ENCODE assay signal across 21 cellular contexts in genomic region chr17:81413497-81414135, GRCh38. TPM values are rescaled to one million over a fixed set of nuclear protein-coding genes. Genes with fewer than 3 reads are reported as not detected.
DNase-seq lines count a peak whose midpoint lies in the region; ATAC-seq and TF ChIP-seq lines count a peak whose summit lies in the region.
"Had no signal": no experiment of that assay in that cellular context is flagged by ENCODE, and none has a peak within 500 bp of the region (broad histone marks: within the 10 kb centered on the region; RNA-seq: fewer than 3 reads in every experiment).

No MANE protein-coding gene starts in this region.

- POLR2A ChIA-PET in Panc1 (lab: Charles Lee) = interaction anchor here (0.6 kb wide), 1 partner anchor 9 kb away, joined by 5 read pairs; no protein-coding TSS in a partner anchor
- POLR2A ChIA-PET in OCI-LY7 (lab: Charles Lee) = no interaction called here

- no peak overlapping the region for H3K4me3 ChIP-seq in BLaER1
- H3K4me3 ChIP-seq in Panc1 (ENCODE audit: low read depth in 2 of 2, low read length in 2 of 2) = no peak overlapping the region
- H3K4me3 ChIP-seq in OCI-LY7 (ENCODE audit: low read depth, low read length, poor library complexity, severe bottlenecking) = no peak overlapping the region
- H3K4me3 ChIP-seq: A549, GM23338, MG63 had no signal

- peaks cover 100% of the 10 kb centered on the region for H3K4me1 ChIP-seq in BLaER1
- H3K4me1 ChIP-seq in Panc1 (ENCODE audit: control insufficient read depth, insufficient read depth, low read length) = peaks cover 63% of the 10 kb centered on the region
- H3K4me1 ChIP-seq in OCI-LY7 (ENCODE audit: insufficient read depth, low read length, poor library complexity, severe bottlenecking) = no peaks in the 10 kb centered on the region

- TF ChIP-seq CTCF in Panc1 (IDR thresholded peaks at IDR 0.05) (no peak), OCI-LY7 (conservative IDR thresholded peaks at IDR 0.05; ENCODE audit: low read length) (no peak)

- DNase-seq in Panc1 (ENCODE audit: low read depth, low spot score) = no peak
- DNase-seq in effector memory CD8-positive, alpha-beta T cell = no peak
- DNase-seq in stimulated activated effector memory CD8-positive, alpha-beta T cell treated with anti-CD3 and anti-CD28 coated beads, Interleukin-12 subunit alpha, Interleukin-12 subunit beta, amount 100 ng/mL, for 72 hours (ENCODE audit: low spot score in 2 of 2) = no peak
- DNase-seq in OCI-LY7 (ENCODE audit: low spot score) = no peak
- DNase-seq in HCEC 1CT = no peak
- DNase-seq in stimulated activated naive CD8-positive, alpha-beta T cell treated with anti-CD3 and anti-CD28 coated beads, Interleukin-15, Interleukin-2, amounts not matched to agents 100 U/mL and 50 U/mL, for 24 hours = no peak
- DNase-seq: Calu3, DMS153, MG63, NCI-H1417, NCI-H1694 treated with DMSO at 0.1 percent for 48 hours, NCI-H2081 treated with DMSO at 0.1 percent for 48 hours, NCI-H2171 treated with DMSO at 0.1 percent for 48 hours, NCI-H524 treated with DMSO at 0.1 percent for 48 hours, NCI-H82, SHP77 had no signal

- no peak for ATAC-seq in Panc1
- no peak for ATAC-seq in effector memory CD8-positive, alpha-beta T cell (replicated peaks)
- ATAC-seq in stimulated activated effector memory CD8-positive, alpha-beta T cell treated with anti-CD3 and anti-CD28 coated beads, Interleukin-12 subunit alpha, Interleukin-12 subunit beta, amount 100 ng/mL, for 72 hours = peak; percentile 2
- no peak for ATAC-seq in stimulated activated naive CD8-positive, alpha-beta T cell treated with anti-CD3 and anti-CD28 coated beads, Interleukin-15, Interleukin-2, amounts not matched to agents 100 U/mL and 50 U/mL, for 24 hours
- ATAC-seq: A549, GM23338, HCT116 had no signal

- H3K27ac ChIP-seq in BLaER1 = peak overlapping the region; percentile 75
- peak overlapping the region; percentile 85 for H3K27ac ChIP-seq in Panc1 (ENCODE audit: low read length)
- no peak overlapping the region for H3K27ac ChIP-seq in OCI-LY7 (ENCODE audit: low read depth, low read length, poor library complexity, severe bottlenecking)

- in situ Hi-C loops in Panc1 (cut with HindIII; ENCODE audit: low pct_unique_long_range_greater_than_20kb, low sequenced_read_pairs) = no loop called here

- 0 out of 2 replicates have a peak overlapping the region, but pooled peaks have one; percentile 63 for H3K9ac ChIP-seq in BLaER1

- intact Hi-C loops in Panc1 (cut with micrococcal nuclease; ENCODE audit: unreplicated experiment) (no loop called here), OCI-LY7 (cut with micrococcal nuclease; ENCODE audit: unreplicated experiment) (no loop called here)

- peaks cover 9 to 16% of the 10 kb centered on the region in 2 donors for H3K4me1 Mint-ChIP-seq in effector memory CD8-positive, alpha-beta T cell (ENCODE audit: low read depth in 2 of 2)
- peaks cover 26% of the 10 kb centered on the region for H3K4me1 Mint-ChIP-seq in stimulated activated effector memory CD8-positive, alpha-beta T cell treated with anti-CD3 and anti-CD28 coated beads, Interleukin-12 subunit alpha, Interleukin-12 subunit beta, amount 100 ng/mL, for 72 hours
- H3K4me1 Mint-ChIP-seq: GM23338 had no signal

- no peaks in the 10 kb centered on the region for H3K36me3 Mint-ChIP-seq in effector memory CD8-positive, alpha-beta T cell (ENCODE audit: insufficient read depth)
- no peaks in the 10 kb centered on the region for H3K36me3 Mint-ChIP-seq in stimulated activated effector memory CD8-positive, alpha-beta T cell treated with anti-CD3 and anti-CD28 coated beads, Interleukin-12 subunit alpha, Interleukin-12 subunit beta, amount 100 ng/mL, for 72 hours
- H3K36me3 Mint-ChIP-seq: CD8-positive, alpha-beta memory T cell had no signal

- H3K4me2 ChIP-seq in BLaER1 (peak overlapping the region; percentile 98), OCI-LY7 (ENCODE audit: low read length) (no peak overlapping the region)
- H3K4me2 ChIP-seq: A549, GM23338 had no signal

- H4K20me1 ChIP-seq in BLaER1 (peaks cover 100% of the 10 kb centered on the region), OCI-LY7 (ENCODE audit: insufficient read depth, low read length) (no peaks in the 10 kb centered on the region)

- H3K27me3 ChIP-seq in BLaER1 (no peaks in the 10 kb centered on the region), Panc1 (ENCODE audit: control insufficient read depth, insufficient read depth, low read length) (no peaks in the 10 kb centered on the region)
- H3K27me3 ChIP-seq: MG63 had no signal

- peaks cover 72% of the 10 kb centered on the region for H3K36me3 ChIP-seq in BLaER1
- H3K36me3 ChIP-seq in Panc1 (ENCODE audit: control insufficient read depth, insufficient read depth, low read length) = no peaks in the 10 kb centered on the region
- no peaks in the 10 kb centered on the region for H3K36me3 ChIP-seq in OCI-LY7 (ENCODE audit: insufficient read depth, low read length)
- H3K36me3 ChIP-seq: MG63 had no signal

- no peaks in the 10 kb centered on the region for H3K9me3 Mint-ChIP-seq in effector memory CD8-positive, alpha-beta T cell
- H3K9me3 Mint-ChIP-seq in stimulated activated effector memory CD8-positive, alpha-beta T cell treated with anti-CD3 and anti-CD28 coated beads, Interleukin-12 subunit alpha, Interleukin-12 subunit beta, amount 100 ng/mL, for 72 hours = no peaks in the 10 kb centered on the region
- H3K9me3 Mint-ChIP-seq: CD8-positive, alpha-beta memory T cell; GM23338 had no signal

- CTCF ChIA-PET in Panc1 (lab: Charles Lee) = no interaction called here
- CTCF ChIA-PET in OCI-LY7 (lab: Charles Lee; ENCODE audit: unreplicated experiment) = no interaction called here

- H3K9me2 ChIP-seq in OCI-LY7 (ENCODE audit: insufficient read depth, low read length) = no peaks in the 10 kb centered on the region

- H2AFZ ChIP-seq in OCI-LY7 (ENCODE audit: low read length) = no peak overlapping the region
- H2AFZ ChIP-seq: GM23338 had no signal

- BruUV-seq in Panc1 (replicated peaks; lab: Mats Ljungman, UMichigan) (no TSS peak), OCI-LY7 (replicated peaks; lab: Mats Ljungman, UMichigan) (no TSS peak)

- no peak overlapping the region for H3K27ac Mint-ChIP-seq in effector memory CD8-positive, alpha-beta T cell
- H3K27ac Mint-ChIP-seq in stimulated activated effector memory CD8-positive, alpha-beta T cell treated with anti-CD3 and anti-CD28 coated beads, Interleukin-12 subunit alpha, Interleukin-12 subunit beta, amount 100 ng/mL, for 72 hours = peak overlapping the region; percentile 16
- H3K27ac Mint-ChIP-seq: GM23338 had no signal

- H3K4me3 Mint-ChIP-seq in effector memory CD8-positive, alpha-beta T cell = peak overlapping the region; percentile 70 to 77
- no peak overlapping the region for H3K4me3 Mint-ChIP-seq in stimulated activated effector memory CD8-positive, alpha-beta T cell treated with anti-CD3 and anti-CD28 coated beads, Interleukin-12 subunit alpha, Interleukin-12 subunit beta, amount 100 ng/mL, for 72 hours
- H3K4me3 Mint-ChIP-seq: GM23338 had no signal

- no peaks in the 10 kb centered on the region for H3K9me3 ChIP-seq in BLaER1
- no peaks in the 10 kb centered on the region for H3K9me3 ChIP-seq in Panc1 (ENCODE audit: control insufficient read depth, insufficient read depth, low read depth, low read length)
- H3K9me3 ChIP-seq in OCI-LY7 (ENCODE audit: low read length) = no peaks in the 10 kb centered on the region
- H3K9me3 ChIP-seq: A549, MG63 had no signal

- no peaks in the 10 kb centered on the region for H3K79me2 ChIP-seq in OCI-LY7 (ENCODE audit: insufficient read depth, low read depth, low read length)

- peaks cover 15 to 58% of the 10 kb centered on the region in 2 donors for H3K27me3 Mint-ChIP-seq in effector memory CD8-positive, alpha-beta T cell

RNA-seq across cellular contexts. Expression of gene BAHCC1, which starts 18.4 kb away (rescaled TPM):
- total RNA-seq in Panc1 (2021; ENCODE audit: unreplicated experiment) = 77.4 TPM
- 129 TPM for polyA plus RNA-seq in Panc1 (2012; ENCODE audit: insufficient read length)
- 1.4 and 5.2 TPM in 2 replicates for total RNA-seq in OCI-LY7 (2014; rRNA removed; shearing (Covaris generic))
- total RNA-seq in OCI-LY7 (2022) = 5.5 and 5.7 TPM in 2 replicates
- total RNA-seq: CD8-positive, alpha-beta memory T cell had no signal
- polyA plus RNA-seq: CD8-positive, alpha-beta memory T cell had no signal

Comparison
In these comparisons a context has a peak if more than half of its experiments do, and no peak if none do; other contexts are left out.
1. RNA of gene BAHCC1, which starts 18.4 kb away (total RNA-seq): 77.4 TPM in Panc1 (single experiment); 1.4 to 5.7 TPM in OCI-LY7; every median in the first group is over 10 times any median in the second.